In the genomic region with DNA sequence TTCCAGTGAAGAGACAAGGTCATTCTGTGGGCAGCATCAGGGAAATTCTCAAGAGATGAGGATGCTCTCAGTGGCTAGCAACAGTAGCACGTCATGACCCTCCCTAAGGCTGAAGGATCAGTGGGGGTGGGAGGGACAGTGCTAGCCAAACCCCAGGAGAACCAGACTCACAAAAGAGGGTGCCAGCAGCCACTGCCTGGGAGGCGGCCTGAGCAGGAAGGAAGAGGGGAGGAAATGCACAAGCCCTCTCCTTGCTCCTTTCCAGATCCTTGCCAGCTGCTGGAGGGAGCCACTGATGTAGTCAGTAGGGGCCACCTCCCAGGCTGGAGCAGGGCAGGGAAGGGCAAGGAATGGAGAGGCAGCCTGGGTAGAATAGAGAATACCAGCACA, we compare ENCODE assay signal across 11 cellular contexts.
DNase-seq lines count a peak whose midpoint lies in the region; ATAC-seq, FAIRE-seq and TF ChIP-seq lines count a peak whose summit lies in the region.
"Had no signal": no experiment of that assay in that cellular context is flagged by ENCODE, and none has a peak within 500 bp of the region (broad histone marks: within the 10 kb centered on the region; RNA-seq: fewer than 3 reads in every experiment).

No MANE protein-coding gene starts in this region.

- TF ChIP-seq POLR2A in ovary (IDR thresholded peaks at IDR 0.05), result no peak

- POLR2A ChIA-PET in A673 (lab: Charles Lee; ENCODE audit: low non-redundant PET), result interaction anchor here (0.7 kb wide), 1 partner anchor 1037 kb away, joined by 3 read pairs; no protein-coding TSS in a partner anchor

- H3K4me1 ChIP-seq in ovary (ENCODE audit: insufficient read depth) (peaks cover 13% of the 10 kb centered on the region), A673 (ENCODE audit: insufficient read depth, low read length, poor library complexity, severe bottlenecking) (no peaks in the 10 kb centered on the region)
- H3K4me1 ChIP-seq: pancreas had no signal

- ATAC-seq in GM18498 (IDR thresholded peaks at IDR 0.05; ENCODE audit: unreplicated experiment) (no peak), HG02938 (IDR thresholded peaks at IDR 0.05; ENCODE audit: unreplicated experiment) (no peak), HG02884 (IDR thresholded peaks at IDR 0.05; ENCODE audit: unreplicated experiment) (no peak)

- H3K27ac ChIP-seq in ovary, result peak overlapping the region in 1 of 2 donors; percentile 7
- no peak overlapping the region for H3K27ac ChIP-seq in A673 (ENCODE audit: low read depth, low read length, poor library complexity, severe bottlenecking)
- H3K27ac ChIP-seq: pancreas had no signal

- FAIRE-seq in RCC 7860 (lab: Jason Lieb, UNC), result no peak
- FAIRE-seq: pancreas had no signal

- H3K36me3 ChIP-seq in ovary, result no peaks in the 10 kb centered on the region
- no peaks in the 10 kb centered on the region for H3K36me3 ChIP-seq in A673 (ENCODE audit: insufficient read depth, low read length, poor library complexity, severe bottlenecking)
- H3K36me3 ChIP-seq: pancreas had no signal

- H3K27me3 ChIP-seq in ovary (no peaks in the 10 kb centered on the region), A673 (replicated peaks; ENCODE audit: insufficient read depth, low read depth, low read length, poor library complexity) (no peaks in the 10 kb centered on the region)
- H3K27me3 ChIP-seq: pancreas had no signal

- BruUV-seq in A673 (replicated peaks; lab: Mats Ljungman, UMichigan), result no TSS peak

- TF ChIP-seq CTCF in fibroblast of pulmonary artery (IDR thresholded peaks at IDR 0.05; ENCODE audit: low read length, missing control alignments) (no peak), ovary (IDR thresholded peaks at IDR 0.05) (no peak), A673 (conservative IDR thresholded peaks at IDR 0.05; ENCODE audit: low read depth, low read length) (no peak)

- WGBS in ovary, 3 donors, result 14 to 20% (median 19%) methylated on average over 2 of the region's 2 CpGs

- DNase-seq in AG20443 (ENCODE audit: low spot score) (peak; percentile 92), RCC 7860 (ENCODE audit: low spot score) (peak; percentile 76), fibroblast of pulmonary artery (ENCODE audit: low read depth) (peak; percentile 67), ovary (peak in 4 of 5 donors; percentile 18 to 53 (median 36)), A673 (ENCODE audit: low spot score) (no peak)
- DNase-seq: activated CD4-positive, alpha-beta memory T cell treated with anti-CD3 and anti-CD28 coated beads for 36 hours; NCI-H2171 had no signal

- H3K4me3 ChIP-seq in fibroblast of pulmonary artery (replicated peaks; ENCODE audit: low read depth, low read length) (no peak overlapping the region), ovary (no peak overlapping the region), A673 (ENCODE audit: low read depth, low read length, poor library complexity, severe bottlenecking) (no peak overlapping the region)
- H3K4me3 ChIP-seq: pancreas had no signal

- no peaks in the 10 kb centered on the region for H3K9me3 ChIP-seq in ovary
- no peaks in the 10 kb centered on the region for H3K9me3 ChIP-seq in A673 (ENCODE audit: low read depth, low read length, poor library complexity, severe bottlenecking)
- H3K9me3 ChIP-seq: pancreas had no signal

- CTCF ChIA-PET in A673 (lab: Charles Lee), result no interaction called here

- no peak for TF ChIP-seq EP300 in ovary (IDR thresholded peaks at IDR 0.05)

- intact Hi-C loops in ovary (cut with DNase I) (no loop called here), A673 (cut with micrococcal nuclease; ENCODE audit: unreplicated experiment) (no loop called here)
